ENCODE assay signal across 30 cellular contexts in genomic region chr6:47277702-47278101, GRCh38.
"Had no signal": no experiment of that assay in that cellular context is flagged by ENCODE, and none has a peak within 500 bp of the region (broad histone marks: within the 10 kb centered on the region; RNA-seq: fewer than 3 reads in every experiment).

No MANE protein-coding gene starts in this region.

- H3K4me1 ChIP-seq: adrenal gland, Peyer's patch, SJSA1 had no signal

- H3K27ac Mint-ChIP-seq: activated CD4-positive, alpha-beta T cell treated with anti-CD3 and anti-CD28 coated beads for 36 hours; activated CD4-positive, alpha-beta T cell treated with anti-CD3 and anti-CD28 coated beads, Interleukin-2, amount 10 ng/mL, durations not matched to agents 7 days and 5 days; activated CD8-positive, alpha-beta T cell treated with anti-CD3 and anti-CD28 coated beads, Interleukin-2, amount 10 ng/mL, durations not matched to agents 7 days and 5 days; activated naive CD4-positive, alpha-beta T cell treated with anti-CD3 and anti-CD28 coated beads for 36 hours; activated naive CD4-positive, alpha-beta T cell treated with anti-CD3 and anti-CD28 coated beads, Interleukin-2, amount 50 U/mL, for 72 hours; activated T-cell treated with anti-CD3 and anti-CD28 coated beads, Interleukin-2, amount 50 U/mL, for 24 hours; activated T-helper 2 cell treated with anti-CD3 and anti-CD28 coated beads, Interferon-gamma antibody, Interleukin-2, Interleukin-4, amounts not matched to agents 10 μg/mL and 5 μg/mL and 100 μg/mL, durations not matched to agents 14 hours and 24 hours and 36 hours; T-helper 1 cell treated with Interleukin-12 subunit alpha and Interleukin-12 subunit beta and Interleukin-4 antibody, amounts not matched to agents 30 μg/mL and 1 μg/mL, for 36 hours; T-helper 2 cell treated with Interferon-gamma antibody and Interleukin-4, amounts not matched to agents 5 μg/mL and 100 μg/mL, for 36 hours had no signal

- H3K27me3 Mint-ChIP-seq: activated CD4-positive, alpha-beta T cell treated with anti-CD3 and anti-CD28 coated beads, Interleukin-2, amount 10 ng/mL, durations not matched to agents 7 days and 5 days; activated T-cell treated with anti-CD3 and anti-CD28 coated beads, Interleukin-2, amount 50 U/mL, for 24 hours had no signal

- DNase-seq: activated CD4-positive, alpha-beta T cell treated with anti-CD3 and anti-CD28 coated beads for 36 hours; activated CD4-positive, alpha-beta T cell treated with anti-CD3 and anti-CD28 coated beads, Interleukin-2, amount 10 ng/mL, durations not matched to agents 7 days and 5 days; activated CD4-positive, alpha-beta T cell treated with anti-CD3 and anti-CD28 coated beads, Interleukin-2, amount 50 U/mL, for 48 hours; activated CD8-positive, alpha-beta T cell treated with anti-CD3 and anti-CD28 coated beads, Interleukin-2, amount 10 ng/mL, durations not matched to agents 7 days and 5 days; activated gamma-delta T cell treated with Interleukin-2 at 50 U/mL for 16 hours; activated naive CD4-positive, alpha-beta T cell treated with anti-CD3 and anti-CD28 coated beads for 36 hours; activated T-cell treated with anti-CD3 and anti-CD28 coated beads, Interleukin-2, amount 50 U/mL, for 24 hours; adrenal gland; anterior cingulate cortex; cerebellar nuclear complex; NCI-H1092 treated with DMSO at 0.1 percent for 48 hours; NCI-H1417; NCI-H146; NCI-H1930; NCI-H2081 treated with DMSO at 0.1 percent for 48 hours; NCI-H226; NCI-H446 treated with DMSO at 0.1 percent for 48 hours; NCI-H524; NCI-H748 treated with DMSO at 0.1 percent for 48 hours; Peyer's patch; RPMI8226; SHP77 treated with DMSO at 0.1 percent for 48 hours; SK-N-SH had no signal

- H3K4me3 Mint-ChIP-seq: activated CD4-positive, alpha-beta T cell treated with anti-CD3 and anti-CD28 coated beads for 36 hours; activated CD4-positive, alpha-beta T cell treated with anti-CD3 and anti-CD28 coated beads, Interleukin-2, amount 10 ng/mL, durations not matched to agents 7 days and 5 days; activated CD8-positive, alpha-beta T cell treated with anti-CD3 and anti-CD28 coated beads, Interleukin-2, amount 10 ng/mL, durations not matched to agents 7 days and 5 days; activated naive CD4-positive, alpha-beta T cell treated with anti-CD3 and anti-CD28 coated beads for 36 hours; activated T-cell treated with anti-CD3 and anti-CD28 coated beads, Interleukin-2, amount 50 U/mL, for 24 hours; brain; T-helper 1 cell treated with Interleukin-12 subunit alpha and Interleukin-12 subunit beta and Interleukin-4 antibody, amounts not matched to agents 30 μg/mL and 1 μg/mL, for 36 hours; T-helper 2 cell treated with Interferon-gamma antibody and Interleukin-4, amounts not matched to agents 5 μg/mL and 100 μg/mL, for 36 hours had no signal

- H3K36me3 Mint-ChIP-seq: activated naive CD4-positive, alpha-beta T cell treated with anti-CD3 and anti-CD28 coated beads, Interleukin-2, amount 50 U/mL, for 72 hours had no signal

- H3K4me1 Mint-ChIP-seq: activated CD4-positive, alpha-beta T cell treated with anti-CD3 and anti-CD28 coated beads for 36 hours; activated CD4-positive, alpha-beta T cell treated with anti-CD3 and anti-CD28 coated beads, Interleukin-2, amount 10 ng/mL, durations not matched to agents 7 days and 5 days had no signal

- H3K4me2 ChIP-seq: SK-N-SH had no signal

- H3K27me3 ChIP-seq: adrenal gland, Peyer's patch, SJSA1 had no signal

- H3K27ac ChIP-seq: adrenal gland, Peyer's patch, SJSA1 had no signal

- H3K9me3 ChIP-seq: adrenal gland, Peyer's patch, SJSA1, SK-N-SH had no signal

- H3K4me3 ChIP-seq: adrenal gland, Peyer's patch, SJSA1 had no signal

- H3K9me3 Mint-ChIP-seq: activated CD4-positive, alpha-beta T cell treated with anti-CD3 and anti-CD28 coated beads, Interleukin-2, amount 10 ng/mL, durations not matched to agents 7 days and 5 days; activated naive CD4-positive, alpha-beta T cell treated with anti-CD3 and anti-CD28 coated beads for 36 hours; activated naive CD4-positive, alpha-beta T cell treated with anti-CD3 and anti-CD28 coated beads, Interleukin-2, amount 50 U/mL, for 72 hours; activated T-cell treated with anti-CD3 and anti-CD28 coated beads, Interleukin-2, amount 50 U/mL, for 24 hours; activated T-helper 2 cell treated with anti-CD3 and anti-CD28 coated beads, Interferon-gamma antibody, Interleukin-2, Interleukin-4, amounts not matched to agents 10 μg/mL and 5 μg/mL and 100 μg/mL, durations not matched to agents 14 hours and 24 hours and 36 hours; T-helper 1 cell treated with Interleukin-12 subunit alpha and Interleukin-12 subunit beta and Interleukin-4 antibody, amounts not matched to agents 30 μg/mL and 1 μg/mL, for 36 hours; T-helper 2 cell treated with Interferon-gamma antibody and Interleukin-4, amounts not matched to agents 5 μg/mL and 100 μg/mL, for 36 hours had no signal

- H3K9ac ChIP-seq: SK-N-SH had no signal

- H3K36me3 ChIP-seq: adrenal gland, SJSA1 had no signal

- H3K9me2 ChIP-seq: SK-N-SH had no signal

- ATAC-seq: activated CD4-positive, alpha-beta T cell treated with anti-CD3 and anti-CD28 coated beads for 36 hours; activated CD4-positive, CD25-positive, alpha-beta regulatory T cell treated with anti-CD3 and anti-CD28 coated beads, Interleukin-2, amount 50 U/mL, for 24 hours; activated CD8-positive, alpha-beta T cell treated with anti-CD3 and anti-CD28 coated beads, Interleukin-2, amount 10 ng/mL, durations not matched to agents 7 days and 5 days; activated naive CD4-positive, alpha-beta T cell treated with anti-CD3 and anti-CD28 coated beads, Interleukin-2, amount 50 U/mL, for 72 hours had no signal
